23 cellular contexts compared by ENCODE assay signal in genomic region chr11:78783846-78784245, GRCh38.
"Had no signal": no experiment of that assay in that cellular context is flagged by ENCODE, and none has a peak within 500 bp of the region (broad histone marks: within the 10 kb centered on the region; RNA-seq: fewer than 3 reads in every experiment).

No MANE protein-coding gene starts in this region.

- DNase-seq: activated gamma-delta T cell treated with Interleukin-2 at 50 U/mL for 16 hours; activated T-cell treated with anti-CD3 and anti-CD28 coated beads, Interleukin-2, amount 50 U/mL, for 1 hour; effector memory CD4-positive, alpha-beta T cell; foreskin melanocyte; glutamatergic neuron; immature natural killer cell; kidney glomerular epithelial cell; left lung; midbrain; sigmoid colon; stimulated activated CD4-positive, alpha-beta T cell treated with anti-CD3 and anti-CD28 coated beads, Interleukin-2, amount 100 ng/mL, for 48 hours; stimulated activated CD8-positive, alpha-beta memory T cell treated with anti-CD3 and anti-CD28 coated beads, Interleukin-4, amount 100 ng/mL, for 48 hours; stimulated activated naive B cell treated with anti-CD40 and anti-IgM and Interleukin-4, amounts not matched to agents 10 μg/mL and 1 μg/mL and 100 μg/mL, for 72 hours; T-helper 9 cell; trophoblast cell had no signal

- H3K4me1 ChIP-seq: sigmoid colon had no signal

- ATAC-seq: esophagus mucosa; left lung; natural killer cell treated with Interleukin-12 subunit alpha and Interleukin-12 subunit beta and Interleukin-15 and Interleukin-18, amount 100 ng/mL, for 72 hours; stimulated activated naive B cell treated with anti-CD40 and anti-IgM and Interleukin-4, amounts not matched to agents 10 μg/mL and 1 μg/mL and 100 μg/mL, for 72 hours had no signal

- H3K27ac Mint-ChIP-seq: activated naive CD4-positive, alpha-beta T cell treated with anti-CD3 and anti-CD28 coated beads, Interleukin-2, amount 50 U/mL, for 24 hours; immature natural killer cell; natural killer cell treated with Interleukin-12 subunit alpha and Interleukin-12 subunit beta and Interleukin-15 and Interleukin-18, amount 100 ng/mL, for 72 hours; stimulated activated naive B cell treated with anti-CD40 and anti-IgM and Interleukin-4, amounts not matched to agents 10 μg/mL and 1 μg/mL and 100 μg/mL, for 72 hours had no signal

- H3K27me3 ChIP-seq: hepatocyte, left lung, sigmoid colon, vagina had no signal

- H3K27me3 Mint-ChIP-seq: brain had no signal

- H3K36me3 ChIP-seq: left lung, neutrophil, sigmoid colon, vagina had no signal

- H3K9me3 Mint-ChIP-seq: activated naive CD4-positive, alpha-beta T cell treated with anti-CD3 and anti-CD28 coated beads, Interleukin-2, amount 50 U/mL, for 24 hours; immature natural killer cell; natural killer cell treated with Interleukin-12 subunit alpha and Interleukin-12 subunit beta and Interleukin-15 and Interleukin-18, amount 100 ng/mL, for 72 hours; stimulated activated naive B cell treated with anti-CD40 and anti-IgM and Interleukin-4, amounts not matched to agents 10 μg/mL and 1 μg/mL and 100 μg/mL, for 72 hours had no signal

- H3K4me3 ChIP-seq: hepatocyte, left lung, lung, sigmoid colon, vagina had no signal

- H3K4me3 Mint-ChIP-seq: activated naive CD4-positive, alpha-beta T cell treated with anti-CD3 and anti-CD28 coated beads, Interleukin-2, amount 50 U/mL, for 24 hours; brain; immature natural killer cell; natural killer cell treated with Interleukin-12 subunit alpha and Interleukin-12 subunit beta and Interleukin-15 and Interleukin-18, amount 100 ng/mL, for 72 hours; stimulated activated naive B cell treated with anti-CD40 and anti-IgM and Interleukin-4, amounts not matched to agents 10 μg/mL and 1 μg/mL and 100 μg/mL, for 72 hours had no signal

- H3K9me3 ChIP-seq: left lung, neutrophil, sigmoid colon, vagina had no signal

- H3K4me1 Mint-ChIP-seq: activated naive CD4-positive, alpha-beta T cell treated with anti-CD3 and anti-CD28 coated beads, Interleukin-2, amount 50 U/mL, for 24 hours; immature natural killer cell; stimulated activated naive B cell treated with anti-CD40 and anti-IgM and Interleukin-4, amounts not matched to agents 10 μg/mL and 1 μg/mL and 100 μg/mL, for 72 hours had no signal

- H3K36me3 Mint-ChIP-seq: activated naive CD4-positive, alpha-beta T cell treated with anti-CD3 and anti-CD28 coated beads, Interleukin-2, amount 50 U/mL, for 24 hours; immature natural killer cell; natural killer cell treated with Interleukin-12 subunit alpha and Interleukin-12 subunit beta and Interleukin-15 and Interleukin-18, amount 100 ng/mL, for 72 hours; stimulated activated naive B cell treated with anti-CD40 and anti-IgM and Interleukin-4, amounts not matched to agents 10 μg/mL and 1 μg/mL and 100 μg/mL, for 72 hours had no signal

- H3K27ac ChIP-seq: hepatocyte, left lung, neutrophil, sigmoid colon, vagina had no signal
